In genomic region chr17:17792551-17793377, GRCh38 we compare ENCODE assay signal across 8 cellular contexts. TPM values are rescaled to one million over a fixed set of nuclear protein-coding genes. Genes with fewer than 3 reads are reported as not detected.
DNase-seq lines count a peak whose midpoint lies in the region; ATAC-seq, FAIRE-seq and TF ChIP-seq lines count a peak whose summit lies in the region.

No MANE protein-coding gene starts in this region.

- DNase-seq in GM10248 (ENCODE audit: extremely low spot score) (peak; percentile 40), NCI-H82 (lab: John Stamatoyannopoulos, UW) (peak; percentile 82), amniotic epithelial cell (ENCODE audit: low read depth) (peak; percentile 93), kidney (peak; percentile 79), AML-193 (lab: John Stamatoyannopoulos, UW) (no peak), upper lobe of right lung (no peak)
- DNase-seq in stimulated activated CD8-positive, alpha-beta memory T cell treated with anti-CD3 and anti-CD28 coated beads, Interleukin-7, amount 100 ng/mL, for 4 hours (ENCODE audit: low read depth in 2 of 2), result peak; percentile 25 to 36

- H3K36me3 ChIP-seq in kidney (ENCODE audit: control insufficient read depth in 1 of 2, insufficient read depth in 2 of 2, low read length in 2 of 2) (peaks cover 0 to 3% of the 10 kb centered on the region in 2 donors), upper lobe of right lung (peaks cover 43% of the 10 kb centered on the region)

- no peak overlapping the region for H3K9ac ChIP-seq in kidney (ENCODE audit: low read length in 2 of 2)

- H3K4me3 ChIP-seq in kidney (ENCODE audit: low read length in 2 of 2) (no peak overlapping the region), upper lobe of right lung (no peak overlapping the region)

- intact Hi-C loops in kidney (cut with DNase I) (no loop called here), upper lobe of right lung (cut with DNase I) (no loop called here)

- CTCF ChIA-PET in GM10248 (lab: Yijun Ruan, JAX), result interaction anchor here (1.0 to 3.6 kb wide), 3 partner anchors 9 to 20 kb away, joined by 3 to 22 read pairs (median 4); no protein-coding TSS in a partner anchor

- H3K27ac ChIP-seq in kidney (ENCODE audit: low read depth in 2 of 2, low read length in 2 of 2) (no peak overlapping the region), upper lobe of right lung (no peak overlapping the region)

- no peak for FAIRE-seq in kidney (lab: Jason Lieb, UNC)

- H3K9me3 ChIP-seq in kidney (ENCODE audit: control insufficient read depth in 1 of 2, low read length in 2 of 2), result no peaks in the 10 kb centered on the region
- H3K9me3 ChIP-seq in upper lobe of right lung, result no peaks in the 10 kb centered on the region

- TF ChIP-seq CTCF in GM10248 (IDR thresholded peaks at IDR 0.05; ENCODE audit: control extremely low read depth, extremely low read depth, low read depth, missing control alignments) (no peak), kidney (IDR thresholded peaks at IDR 0.05; ENCODE audit: borderline replicate concordance, extremely low read depth, insufficient read depth) (no peak), upper lobe of right lung (IDR thresholded peaks at IDR 0.05) (no peak)

- POLR2A ChIA-PET in GM10248 (lab: Yijun Ruan, JAX), result no interaction called here

- ATAC-seq in HG02973 (IDR thresholded peaks at IDR 0.05; ENCODE audit: unreplicated experiment), result no peak
- no peak for ATAC-seq in upper lobe of right lung

- H3K27me3 ChIP-seq in upper lobe of right lung, result no peaks in the 10 kb centered on the region

- H3K4me1 ChIP-seq in kidney (ENCODE audit: control insufficient read depth in 1 of 2, insufficient read depth in 1 of 2, low read depth in 1 of 2, low read length in 2 of 2), result peaks cover 0 to 16% of the 10 kb centered on the region in 2 donors
- peaks cover 13% of the 10 kb centered on the region for H3K4me1 ChIP-seq in upper lobe of right lung

RNA-seq across cellular contexts. Expression of gene SREBF1, which starts 44.0 kb away (rescaled TPM):
- total RNA-seq in kidney (48.3 TPM), upper lobe of right lung (80.8 TPM)
- 37.6 TPM for polyA plus RNA-seq in kidney (ENCODE audit: insufficient read depth, low read depth, low replicate concordance)

Comparison
In these comparisons a context has a peak if more than half of its experiments do, and no peak if none do; other contexts are left out.
1. DNase-seq: peak in GM10248 (single experiment), NCI-H82 (single experiment), amniotic epithelial cell (single experiment), kidney (single experiment) and stimulated activated CD8-positive, alpha-beta memory T cell treated with anti-CD3 and anti-CD28 coated beads, Interleukin-7, amount 100 ng/mL, for 4 hours (2 of 2); none in AML-193 (0 of 2) and upper lobe of right lung (single experiment).